Comparison of ENCODE assay signal across 13 cellular contexts in genomic region chr10:114540191-114540590, GRCh38.
DNase-seq lines count a peak whose midpoint lies in the region; ATAC-seq and TF ChIP-seq lines count a peak whose summit lies in the region.
"Had no signal": no experiment of that assay in that cellular context is flagged by ENCODE, and none has a peak within 500 bp of the region (broad histone marks: within the 10 kb centered on the region; RNA-seq: fewer than 3 reads in every experiment).

No MANE protein-coding gene starts in this region.

- H3K9me2 ChIP-seq in OCI-LY7 (ENCODE audit: insufficient read depth, low read length) = no peaks in the 10 kb centered on the region
- no peaks in the 10 kb centered on the region for H3K9me2 ChIP-seq in MM.1S (replicated peaks; ENCODE audit: insufficient read depth, low read length)

- no peaks in the 10 kb centered on the region for H4K20me1 ChIP-seq in OCI-LY7 (ENCODE audit: insufficient read depth, low read length)
- no peaks in the 10 kb centered on the region for H4K20me1 ChIP-seq in MM.1S (ENCODE audit: insufficient read depth, low read length)

- no peaks in the 10 kb centered on the region for H3K9me3 Mint-ChIP-seq in activated T-cell treated with anti-CD3 and anti-CD28 coated beads, Interleukin-2, amount 50 U/mL, for 72 hours
- no peaks in the 10 kb centered on the region for H3K9me3 Mint-ChIP-seq in central memory CD8-positive, alpha-beta T cell
- no peaks in the 10 kb centered on the region for H3K9me3 Mint-ChIP-seq in stimulated activated effector memory CD8-positive, alpha-beta T cell treated with anti-CD3 and anti-CD28 coated beads, Interleukin-12 subunit alpha, Interleukin-12 subunit beta, amount 100 ng/mL, for 72 hours

- H3K36me3 ChIP-seq in OCI-LY7 (ENCODE audit: insufficient read depth, low read length) (no peaks in the 10 kb centered on the region; the same call in 1 of the 2 replicates), MM.1S (replicated peaks; ENCODE audit: insufficient read depth, low read length) (no peaks in the 10 kb centered on the region), tibial artery (peaks cover 0 to 13% (median 0%) of the 10 kb centered on the region in 3 donors)

- no peak overlapping the region for H3K9ac ChIP-seq in MM.1S (ENCODE audit: low read length)

- ATAC-seq in activated T-cell treated with anti-CD3 and anti-CD28 coated beads, Interleukin-2, amount 50 U/mL, for 72 hours (replicated peaks in 1 of 2) = no peak
- ATAC-seq in central memory CD8-positive, alpha-beta T cell (replicated peaks; ENCODE audit: extremely low read depth, poor library complexity, severe bottlenecking) = no peak
- no peak for ATAC-seq in stimulated activated effector memory CD8-positive, alpha-beta T cell treated with anti-CD3 and anti-CD28 coated beads, Interleukin-12 subunit alpha, Interleukin-12 subunit beta, amount 100 ng/mL, for 72 hours
- ATAC-seq: HepG2, PC-3 had no signal

- H3K27ac ChIP-seq in OCI-LY7 (ENCODE audit: low read depth, low read length, poor library complexity, severe bottlenecking) (no peak overlapping the region), MM.1S (ENCODE audit: low read length) (no peak overlapping the region), tibial artery (no peak overlapping the region)

- peak overlapping the region; percentile 65 for H3K4me2 ChIP-seq in OCI-LY7 (ENCODE audit: low read length)
- no peak overlapping the region for H3K4me2 ChIP-seq in MM.1S (ENCODE audit: low read depth, low read length)

- peaks cover 0 to 1% of the 10 kb centered on the region in 2 donors for H3K36me3 Mint-ChIP-seq in activated T-cell treated with anti-CD3 and anti-CD28 coated beads, Interleukin-2, amount 50 U/mL, for 72 hours (ENCODE audit: insufficient read depth in 2 of 2)
- H3K36me3 Mint-ChIP-seq in central memory CD8-positive, alpha-beta T cell (ENCODE audit: insufficient read depth) = peaks cover 20% of the 10 kb centered on the region
- H3K36me3 Mint-ChIP-seq in stimulated activated effector memory CD8-positive, alpha-beta T cell treated with anti-CD3 and anti-CD28 coated beads, Interleukin-12 subunit alpha, Interleukin-12 subunit beta, amount 100 ng/mL, for 72 hours = no peaks in the 10 kb centered on the region

- CTCF ChIA-PET in OCI-LY7 (lab: Charles Lee; ENCODE audit: unreplicated experiment) = no interaction called here

- H3K4me1 ChIP-seq in OCI-LY7 (ENCODE audit: insufficient read depth, low read length, poor library complexity, severe bottlenecking) = peaks cover 80% of the 10 kb centered on the region
- peaks cover 28% of the 10 kb centered on the region for H3K4me1 ChIP-seq in MM.1S (ENCODE audit: low read length)
- H3K4me1 ChIP-seq in tibial artery = peaks cover 0 to 11% (median 1%) of the 10 kb centered on the region in 4 donors

- H3K9me3 ChIP-seq in OCI-LY7 (ENCODE audit: low read length) (no peaks in the 10 kb centered on the region; the same call in 1 of the 2 replicates), MM.1S (replicated peaks; ENCODE audit: insufficient read depth, low read length) (no peaks in the 10 kb centered on the region), tibial artery (peaks cover 0 to 5% (median 0%) of the 10 kb centered on the region in 3 donors)
- H3K9me3 ChIP-seq: spleen had no signal

- peaks cover 7% of the 10 kb centered on the region for H3F3A ChIP-seq in MM.1S (ENCODE audit: insufficient read depth, low read length)

- intact Hi-C loops in OCI-LY7 (cut with micrococcal nuclease; ENCODE audit: unreplicated experiment) (loop anchor here (5.0 kb wide), 2 partner anchors 282 to 368 kb away; partner anchors contain the start of genes CCDC186 and FHIP2A), tibial artery (cut with DNase I; ENCODE audit: low total_unique reads) (no loop called here)

- H3K27me3 Mint-ChIP-seq in activated T-cell treated with anti-CD3 and anti-CD28 coated beads, Interleukin-2, amount 50 U/mL, for 72 hours (ENCODE audit: low read depth) = no peaks in the 10 kb centered on the region
- H3K27me3 Mint-ChIP-seq in central memory CD8-positive, alpha-beta T cell = no peaks in the 10 kb centered on the region

- H3K4me3 ChIP-seq in OCI-LY7 (ENCODE audit: low read depth, low read length, poor library complexity, severe bottlenecking) (no peak overlapping the region), MM.1S (ENCODE audit: low read length) (no peak overlapping the region), tibial artery (no peak overlapping the region)
- H3K4me3 ChIP-seq: spleen had no signal

- TF ChIP-seq CTCF in OCI-LY7 (conservative IDR thresholded peaks at IDR 0.05; ENCODE audit: low read length) = no peak
- no peak for TF ChIP-seq CTCF in MM.1S (IDR thresholded peaks at IDR 0.05; ENCODE audit: low read length)
- no peak for TF ChIP-seq CTCF in tibial artery (IDR thresholded peaks at IDR 0.05)

- peak overlapping the region; percentile 73 to 82 for H3K4me3 Mint-ChIP-seq in activated T-cell treated with anti-CD3 and anti-CD28 coated beads, Interleukin-2, amount 50 U/mL, for 72 hours
- H3K4me3 Mint-ChIP-seq in central memory CD8-positive, alpha-beta T cell = peak overlapping the region; percentile 34
- H3K4me3 Mint-ChIP-seq in stimulated activated effector memory CD8-positive, alpha-beta T cell treated with anti-CD3 and anti-CD28 coated beads, Interleukin-12 subunit alpha, Interleukin-12 subunit beta, amount 100 ng/mL, for 72 hours = peak overlapping the region; percentile 47

- no TSS peak for BruUV-seq in OCI-LY7 (replicated peaks; lab: Mats Ljungman, UMichigan)

- peak; percentile 32 to 34 for DNase-seq in activated T-cell treated with anti-CD3 and anti-CD28 coated beads, Interleukin-2, amount 50 U/mL, for 72 hours
- DNase-seq in activated T-cell treated with anti-CD3 and anti-CD28 coated beads for 4 hours (no peak), OCI-LY7 (ENCODE audit: low spot score) (no peak), NCI-H69 (lab: John Stamatoyannopoulos, UW) (no peak), MM.1S (no peak), tibial artery (no peak)
- no peak for DNase-seq in central memory CD8-positive, alpha-beta T cell (ENCODE audit: low spot score in 2 of 2)
- DNase-seq in stimulated activated effector memory CD8-positive, alpha-beta T cell treated with anti-CD3 and anti-CD28 coated beads, Interleukin-12 subunit alpha, Interleukin-12 subunit beta, amount 100 ng/mL, for 72 hours (ENCODE audit: low spot score in 2 of 2) = no peak
- DNase-seq: foreskin melanocyte, NCI-H2029, PC-3, spleen had no signal

- H3K27me3 ChIP-seq in MM.1S (replicated peaks; ENCODE audit: insufficient read depth, low read length) (0 out of 2 replicates have a peak, but pooled peaks cover 12% of the 10 kb centered on the region), tibial artery (no peaks in the 10 kb centered on the region)
- H3K27me3 ChIP-seq: spleen had no signal

- POLR2A ChIA-PET in OCI-LY7 (lab: Charles Lee) = interaction anchor here (0.6 to 12.1 kb wide), 7 partner anchors 7 to 352 kb away, joined by 3 to 192 read pairs (median 3); no protein-coding TSS in a partner anchor

- H3K27ac Mint-ChIP-seq in activated T-cell treated with anti-CD3 and anti-CD28 coated beads, Interleukin-2, amount 50 U/mL, for 72 hours = peak overlapping the region; percentile 45
- H3K27ac Mint-ChIP-seq in central memory CD8-positive, alpha-beta T cell (ENCODE audit: low read depth) = peak overlapping the region; percentile 100
- peak overlapping the region; percentile 70 for H3K27ac Mint-ChIP-seq in stimulated activated effector memory CD8-positive, alpha-beta T cell treated with anti-CD3 and anti-CD28 coated beads, Interleukin-12 subunit alpha, Interleukin-12 subunit beta, amount 100 ng/mL, for 72 hours

- H2AFZ ChIP-seq in OCI-LY7 (ENCODE audit: low read length) = peak overlapping the region; percentile 92; the same call in 1 of the 2 replicates
- no peak overlapping the region for H2AFZ ChIP-seq in MM.1S (ENCODE audit: low read length)

- peaks cover 80% of the 10 kb centered on the region for H3K4me1 Mint-ChIP-seq in activated T-cell treated with anti-CD3 and anti-CD28 coated beads, Interleukin-2, amount 50 U/mL, for 72 hours (ENCODE audit: low read depth)
- H3K4me1 Mint-ChIP-seq in central memory CD8-positive, alpha-beta T cell = peaks cover 74% of the 10 kb centered on the region
- H3K4me1 Mint-ChIP-seq in stimulated activated effector memory CD8-positive, alpha-beta T cell treated with anti-CD3 and anti-CD28 coated beads, Interleukin-12 subunit alpha, Interleukin-12 subunit beta, amount 100 ng/mL, for 72 hours = peaks cover 73% of the 10 kb centered on the region

- H3K79me2 ChIP-seq in OCI-LY7 (ENCODE audit: insufficient read depth, low read depth, low read length) = no peaks in the 10 kb centered on the region
- no peaks in the 10 kb centered on the region for H3K79me2 ChIP-seq in MM.1S (ENCODE audit: low read length)

Comparison
In these comparisons a context has a peak if more than half of its experiments do, and no peak if none do; other contexts are left out.
1. DNase-seq: peak in activated T-cell treated with anti-CD3 and anti-CD28 coated beads, Interleukin-2, amount 50 U/mL, for 72 hours (2 of 2); none in activated T-cell treated with anti-CD3 and anti-CD28 coated beads for 4 hours (single experiment), OCI-LY7 (single experiment), central memory CD8-positive, alpha-beta T cell (0 of 2), stimulated activated effector memory CD8-positive, alpha-beta T cell treated with anti-CD3 and anti-CD28 coated beads, Interleukin-12 subunit alpha, Interleukin-12 subunit beta, amount 100 ng/mL, for 72 hours (0 of 2), NCI-H69 (single experiment), MM.1S (single experiment) and tibial artery (0 of 2).
2. H3K27ac Mint-ChIP-seq: peak in every context shown above with its lines; median percentile 100 in central memory CD8-positive, alpha-beta T cell; 70 in stimulated activated effector memory CD8-positive, alpha-beta T cell treated with anti-CD3 and anti-CD28 coated beads, Interleukin-12 subunit alpha, Interleukin-12 subunit beta, amount 100 ng/mL, for 72 hours; 45 in activated T-cell treated with anti-CD3 and anti-CD28 coated beads, Interleukin-2, amount 50 U/mL, for 72 hours.
3. Peak in every context shown above with its lines, with median percentiles within 50 percentile points of each other: H3K4me3 Mint-ChIP-seq.